In the genomic region with DNA sequence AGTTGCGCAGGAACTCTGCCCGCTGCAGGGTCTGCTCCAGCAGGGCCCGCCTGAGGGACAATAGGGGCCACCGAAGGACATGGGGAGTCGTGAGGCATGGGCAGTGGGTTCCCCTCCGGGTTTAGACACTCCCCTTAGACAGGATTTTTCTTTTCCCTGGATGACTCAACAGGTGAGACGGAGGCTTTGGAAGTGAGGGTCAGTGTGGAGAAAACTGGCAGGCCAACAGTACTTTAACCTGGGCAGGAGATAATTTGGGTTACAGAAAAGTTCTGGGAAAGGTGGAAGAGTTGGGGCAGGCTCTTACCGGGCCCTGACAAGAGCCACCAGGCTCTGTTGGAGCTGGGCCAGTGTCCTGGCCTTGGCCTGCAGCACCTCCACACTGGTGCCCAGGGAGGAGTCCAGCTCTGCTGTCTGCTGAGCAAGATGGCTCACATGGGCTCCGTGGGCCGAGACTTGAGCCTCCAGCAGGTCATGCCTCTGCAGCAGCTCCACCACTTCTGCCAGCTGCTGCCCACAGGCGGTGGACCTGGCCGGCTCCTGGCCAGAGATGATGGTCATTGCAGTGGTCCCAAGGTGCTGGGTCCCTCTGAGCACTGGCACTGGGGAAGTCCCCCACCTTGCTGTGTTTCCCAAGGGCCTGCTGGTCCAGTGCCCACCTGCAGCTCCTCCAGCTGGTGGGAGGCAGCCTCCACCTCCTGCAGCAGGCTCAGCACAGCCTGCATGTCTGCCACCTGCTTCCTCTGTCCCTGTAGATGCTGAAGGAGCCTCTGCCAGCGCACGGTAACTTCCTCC, we compare ENCODE assay signal across 14 cellular contexts. TPM values are rescaled to one million over a fixed set of nuclear protein-coding genes. Genes with fewer than 3 reads are reported as not detected.
DNase-seq lines count a peak whose midpoint lies in the region; ATAC-seq, FAIRE-seq and TF ChIP-seq lines count a peak whose summit lies in the region.
"Had no signal": no experiment of that assay in that cellular context is flagged by ENCODE, and none has a peak within 500 bp of the region (broad histone marks: within the 10 kb centered on the region; RNA-seq: fewer than 3 reads in every experiment).

No MANE protein-coding gene starts in this region.

- H3K4me1 ChIP-seq in H9 (ENCODE audit: insufficient read depth, low read length) (no peaks in the 10 kb centered on the region), Panc1 (ENCODE audit: control insufficient read depth, insufficient read depth, low read length) (no peaks in the 10 kb centered on the region), left ventricle myocardium inferior (peaks cover 32% of the 10 kb centered on the region), pancreas (peaks cover 0 to 9% (median 7%) of the 10 kb centered on the region in 3 donors)
- H3K4me1 ChIP-seq: Caco-2, SJSA1 had no signal

- H3K36me3 Mint-ChIP-seq in H9 (ENCODE audit: insufficient read depth in 1 of 3, low read depth in 3 of 3): peaks cover 0 to 1% (median 0%) of the 10 kb centered on the region in 3 experiments; a peak in 2 of 7 replicates

- H2AFZ ChIP-seq in H9 (ENCODE audit: low read length): no peak overlapping the region

- H2BK12ac ChIP-seq in H9 (ENCODE audit: insufficient read length, low read depth, low read length): no peak overlapping the region

- H3K18ac ChIP-seq in H9 (ENCODE audit: insufficient read length, low read depth, low read length): no peak overlapping the region

- TF ChIP-seq POLR2A in H54 (IDR thresholded peaks at IDR 0.05; ENCODE audit: low read depth, low read length): no peak

- no peaks in the 10 kb centered on the region for H3K79me2 ChIP-seq in H9 (ENCODE audit: insufficient read depth, low read length)

- peaks cover 3% of the 10 kb centered on the region for H3K23me2 ChIP-seq in H9 (ENCODE audit: insufficient read length, low read depth, low read length, poor library complexity, severe bottlenecking)

- no peak overlapping the region for H4K91ac ChIP-seq in H9 (ENCODE audit: insufficient read length, low read depth, low read length)

- peaks cover 47% of the 10 kb centered on the region for H3K27me3 Mint-ChIP-seq in H9 (ENCODE audit: low read depth)

- peak overlapping the region; percentile 46 to 50; a peak in 4 of 5 replicates for H3K4me3 Mint-ChIP-seq in H9

- no peaks in the 10 kb centered on the region for H3K79me1 ChIP-seq in H9 (ENCODE audit: insufficient read depth, low read depth, low read length, poor library complexity, severe bottlenecking)

- no peaks in the 10 kb centered on the region for H4K20me1 ChIP-seq in H9 (ENCODE audit: control insufficient read depth, insufficient read depth, insufficient read length)

- H3K36me3 ChIP-seq in Panc1 (ENCODE audit: control insufficient read depth, insufficient read depth, low read length): no peaks in the 10 kb centered on the region
- H3K36me3 ChIP-seq in left ventricle myocardium inferior: no peaks in the 10 kb centered on the region
- H3K36me3 ChIP-seq in pancreas: no peaks in the 10 kb centered on the region
- H3K36me3 ChIP-seq: ascending aorta, SJSA1 had no signal

- H3T11ph ChIP-seq in H9 (ENCODE audit: low read length): no peak overlapping the region

- H3K9me3 ChIP-seq in H9 (ENCODE audit: control insufficient read depth, low read depth, low read length) (no peaks in the 10 kb centered on the region), Panc1 (ENCODE audit: control insufficient read depth, insufficient read depth, low read depth, low read length) (no peaks in the 10 kb centered on the region), left ventricle myocardium inferior (replicated peaks) (no peaks in the 10 kb centered on the region), pancreas (no peaks in the 10 kb centered on the region)
- H3K9me3 ChIP-seq: ascending aorta, Caco-2, SJSA1 had no signal

- H2BK20ac ChIP-seq in H9 (ENCODE audit: low read depth, low read length, poor library complexity, severe bottlenecking): no peak overlapping the region

- H2BK5ac ChIP-seq in H9 (ENCODE audit: insufficient read length, low read length): no peak overlapping the region

- in situ Hi-C loops in Panc1 (cut with HindIII; ENCODE audit: low pct_unique_long_range_greater_than_20kb, low sequenced_read_pairs): no loop called here

- H3K4me1 Mint-ChIP-seq in H9: peaks cover 4 to 10% of the 10 kb centered on the region in 2 experiments

- peak overlapping the region in 1 of 3 experiments; percentile 23; a peak in 1 of 7 replicates for H3K27ac Mint-ChIP-seq in H9

- no peak overlapping the region for H2AK5ac ChIP-seq in H9 (ENCODE audit: insufficient read length, low read length)

- H2BK120ac ChIP-seq in H9 (ENCODE audit: low read depth, low read length, poor library complexity, severe bottlenecking): no peak overlapping the region

- no peak overlapping the region for H3K9ac ChIP-seq in H9 (ENCODE audit: extremely low read depth, insufficient read length, low read length)

- H2BK15ac ChIP-seq in H9 (ENCODE audit: low read depth, low read length): no peak overlapping the region

- H3K4me3 ChIP-seq in Panc1 (ENCODE audit: low read depth in 2 of 2, low read length in 2 of 2) (no peak overlapping the region), left ventricle myocardium inferior (peak overlapping the region; percentile 59), pancreas (peak overlapping the region; percentile 10 to 49 (median 30)), foreskin fibroblast (ENCODE audit: low read depth in 1 of 2, low read length in 2 of 2) (no peak overlapping the region)
- H3K4me3 ChIP-seq: SJSA1 had no signal

- H3K27ac ChIP-seq in H9 (ENCODE audit: insufficient read length, low read depth, low read length) (no peak overlapping the region), Panc1 (ENCODE audit: low read length) (no peak overlapping the region), left ventricle myocardium inferior (replicated peaks) (peak overlapping the region; percentile 79), pancreas (no peak overlapping the region)
- H3K27ac ChIP-seq: ascending aorta, SJSA1 had no signal

- no peak for DNase-seq in H9
- no peak for DNase-seq in Panc1 (ENCODE audit: low read depth, low spot score)
- DNase-seq in left ventricle myocardium inferior: no peak
- DNase-seq in pancreas: peak in 2 of 6 donors; percentile 54 to 73
- DNase-seq in H54 (ENCODE audit: insufficient read length, low spot score): no peak
- no peak for DNase-seq in NCI-H1436 treated with DMSO at 0.1 percent for 48 hours (lab: John Stamatoyannopoulos, UW)
- DNase-seq in foreskin fibroblast: no peak
- DNase-seq: Caco-2; NCI-H187; stimulated activated naive CD4-positive, alpha-beta T cell had no signal

- no peak overlapping the region for H4K5ac ChIP-seq in H9 (ENCODE audit: insufficient read length, low read depth, low read length)

- TF ChIP-seq CTCF in H9 (conservative IDR thresholded peaks at IDR 0.05): no peak
- no peak for TF ChIP-seq CTCF in Panc1 (IDR thresholded peaks at IDR 0.05)
- TF ChIP-seq CTCF in left ventricle myocardium inferior (IDR thresholded peaks at IDR 0.05; ENCODE audit: borderline replicate concordance): no peak
- TF ChIP-seq CTCF in pancreas (IDR thresholded peaks at IDR 0.05): no peak
- TF ChIP-seq CTCF in foreskin fibroblast (IDR thresholded peaks at IDR 0.05; ENCODE audit: low read depth, low read length): no peak

- no peak for FAIRE-seq in pancreas (lab: Jason Lieb, UNC)
- FAIRE-seq in H54 (lab: Jason Lieb, UNC): no peak
- FAIRE-seq: GM18507 had no signal

- no peak overlapping the region for H3K4ac ChIP-seq in H9 (ENCODE audit: low read depth, low read length)

- no peaks in the 10 kb centered on the region; a peak in 1 of 5 replicates for H3K9me3 Mint-ChIP-seq in H9

- CTCF ChIA-PET in Panc1 (lab: Charles Lee): no interaction called here

- no peak overlapping the region for H3K56ac ChIP-seq in H9 (ENCODE audit: insufficient read length, low read depth, low read length)

- no TSS peak for BruUV-seq in Panc1 (replicated peaks; lab: Mats Ljungman, UMichigan)

- intact Hi-C loops in Panc1 (cut with micrococcal nuclease; ENCODE audit: unreplicated experiment) (no loop called here), left ventricle myocardium inferior (cut with micrococcal nuclease) (no loop called here), pancreas (cut with DNase I) (no loop called here)

- WGBS in H9 (ENCODE audit: extremely low coverage, insufficient read length, low lambda C conversion rate): no CpG with 5 or more reads among the region's 14 CpGs
- WGBS in pancreas, 2 donors: 42 to 45% methylated on average over 12 to 14 of the region's 14 CpGs

- no peak overlapping the region for H3K14ac ChIP-seq in H9 (ENCODE audit: insufficient read depth, low read length)

- H4K8ac ChIP-seq in H9 (replicated peaks; ENCODE audit: insufficient read length, low read depth, low read length): no peak overlapping the region

- H3K4me2 ChIP-seq in H9 (ENCODE audit: insufficient read depth, insufficient read length, low read length): peak overlapping the region; percentile 32

- POLR2A ChIA-PET in Panc1 (lab: Charles Lee): no interaction called here

- no peak overlapping the region for H3K23ac ChIP-seq in H9 (ENCODE audit: insufficient read length, low read depth, low read length)

- ATAC-seq in Panc1 (0 out of 2 replicates have a peak, but pooled peaks have one; percentile 24), pancreas (peak; percentile 28 to 57 (median 51)), GM21786 (IDR thresholded peaks at IDR 0.05; ENCODE audit: unreplicated experiment) (no peak)

- H3K27me3 ChIP-seq in H9 (ENCODE audit: insufficient read depth, low read length) (peaks cover 7% of the 10 kb centered on the region; the same call in 1 of the 2 replicates), Panc1 (ENCODE audit: control insufficient read depth, insufficient read depth, low read length) (no peaks in the 10 kb centered on the region), left ventricle myocardium inferior (ENCODE audit: low read depth) (peaks cover 27% of the 10 kb centered on the region), pancreas (no peaks in the 10 kb centered on the region)
- H3K27me3 ChIP-seq: ascending aorta, SJSA1 had no signal

RNA-seq across cellular contexts. Expression of a gene that starts 11.0 kb away (rescaled TPM):
- 0.90 and 0.97 TPM in 2 replicates for total RNA-seq in H9 (2021)
- total RNA-seq in Panc1 (2021; ENCODE audit: unreplicated experiment): 2.1 TPM
- 1.6 TPM for polyA plus RNA-seq in Panc1 (2012; ENCODE audit: insufficient read length)
- total RNA-seq in left ventricle myocardium inferior: 2.7 TPM
- total RNA-seq in pancreas: 1 to 10 TPM in 2 of 6 donors, under 1 TPM in 4; 0.32 to 4.0 (median 0.60) TPM
- polyA plus RNA-seq in pancreas: 10 to 100 TPM in 1 of 2 donors, 1 to 10 TPM in 1; 9.5 to 11.4 TPM

RNA-seq across cellular contexts. Expression of a gene that starts 44.2 kb away (rescaled TPM):
- total RNA-seq in H9 (2021): 3.7 and 6.3 TPM in 2 replicates
- total RNA-seq in Panc1 (2021; ENCODE audit: unreplicated experiment): 4.7 TPM
- polyA plus RNA-seq in Panc1 (2012; ENCODE audit: insufficient read length): 6.7 TPM
- total RNA-seq in left ventricle myocardium inferior: 3.8 TPM
- total RNA-seq in pancreas: 1 to 10 TPM; 3.5 to 8.5 (median 5.3) TPM
- 10 to 100 TPM; 46.1 to 56.8 TPM for polyA plus RNA-seq in pancreas

RNA-seq across cellular contexts. Expression of a gene that starts 55.0 kb away (rescaled TPM):
- total RNA-seq in H9 (2021) (13.3 and 14.3 TPM in 2 replicates), Panc1 (2021; ENCODE audit: unreplicated experiment) (13.2 TPM), left ventricle myocardium inferior (12.1 TPM), pancreas (10 to 100 TPM in 3 of 6 donors, 1 to 10 TPM in 3; 6.5 to 12.5 (median 9.9) TPM)
- polyA plus RNA-seq in Panc1 (2012; ENCODE audit: insufficient read length): 7.0 TPM
- 10 to 100 TPM; 11.2 to 16.8 TPM for polyA plus RNA-seq in pancreas

Comparison
In these comparisons a context has a peak if more than half of its experiments do, and no peak if none do; other contexts are left out.
1. H3K4me3 ChIP-seq: peak in left ventricle myocardium inferior (single experiment) and pancreas (4 of 4); none in Panc1 (0 of 2) and foreskin fibroblast (0 of 2).